Comparison of ENCODE assay signal across 8 cellular contexts in genomic region chr5:72848474-72849428, GRCh38. TPM values are rescaled to one million over a fixed set of nuclear protein-coding genes. Genes with fewer than 3 reads are reported as not detected.
DNase-seq lines count a peak whose midpoint lies in the region; ATAC-seq and TF ChIP-seq lines count a peak whose summit lies in the region.

No MANE protein-coding gene starts in this region.

- peak overlapping the region; percentile 82 to 97 (median 94) for H3K27ac ChIP-seq in dorsolateral prefrontal cortex

- TF ChIP-seq CTCF in GM12875 (IDR thresholded peaks at IDR 0.05; ENCODE audit: borderline replicate concordance, insufficient read depth, low read depth, low read length) (no peak), LNCAP (IDR thresholded peaks at IDR 0.05) (peak; percentile 27; the same call in 1 of the 2 replicates), dorsolateral prefrontal cortex (IDR thresholded peaks at IDR 0.05 in 54 of 56, conservative IDR thresholded peaks at IDR 0.05 in 2 of 56; ENCODE audit: low read depth in 1 of 56, partially characterized antibody in 56 of 56) (peak in 1 of 56 donors; percentile 12)

- peak overlapping the region; percentile 70 for H3K4me3 ChIP-seq in GM12875 (ENCODE audit: low read depth, low read length)
- peak overlapping the region; percentile 52 to 90 (median 80) for H3K4me3 ChIP-seq in dorsolateral prefrontal cortex

- DNase-seq in activated CD4-positive, alpha-beta T cell treated with anti-CD3 and anti-CD28 coated beads, Interleukin-2, amount 50 U/mL, for 24 hours (ENCODE audit: low read depth in 1 of 2, low spot score in 1 of 2): peak; percentile 8 to 26
- DNase-seq in dorsolateral prefrontal cortex (peak; percentile 23 to 76 (median 48)), medulla oblongata (ENCODE audit: extremely low spot score) (peak; percentile 57), superior temporal gyrus (ENCODE audit: extremely low spot score) (no peak)
- peak in 2 of 3 donors; percentile 19 to 46 for DNase-seq in stimulated activated CD4-positive, alpha-beta T cell treated with anti-CD3 and anti-CD28 coated beads, TNF-alpha, amount 100 ng/mL, for 48 hours (ENCODE audit: low read depth in 3 of 3)

- peak; percentile 51 for ATAC-seq in GM21786 (IDR thresholded peaks at IDR 0.05; ENCODE audit: unreplicated experiment)

- H3K27me3 ChIP-seq in dorsolateral prefrontal cortex: no peaks in the 10 kb centered on the region

- intact Hi-C loops in dorsolateral prefrontal cortex (cut with DNase I): loop anchor here (1.0 to 10.0 kb wide), 5 partner anchors 32 to 244 kb away; partner anchors contain the start of genes TNPO1 (in 2 of the 2) and FCHO2 (in 1 of the 2)

RNA-seq across cellular contexts. Expression of gene TNPO1, which starts 32.3 kb away (rescaled TPM):
- 100 to 1,000 TPM in 26 of 120 experiments, 10 to 100 TPM in 94; 61.1 to 127 (median 93.1) TPM for total RNA-seq in dorsolateral prefrontal cortex
